ENCODE assay signal across 10 cellular contexts in the genomic region with DNA sequence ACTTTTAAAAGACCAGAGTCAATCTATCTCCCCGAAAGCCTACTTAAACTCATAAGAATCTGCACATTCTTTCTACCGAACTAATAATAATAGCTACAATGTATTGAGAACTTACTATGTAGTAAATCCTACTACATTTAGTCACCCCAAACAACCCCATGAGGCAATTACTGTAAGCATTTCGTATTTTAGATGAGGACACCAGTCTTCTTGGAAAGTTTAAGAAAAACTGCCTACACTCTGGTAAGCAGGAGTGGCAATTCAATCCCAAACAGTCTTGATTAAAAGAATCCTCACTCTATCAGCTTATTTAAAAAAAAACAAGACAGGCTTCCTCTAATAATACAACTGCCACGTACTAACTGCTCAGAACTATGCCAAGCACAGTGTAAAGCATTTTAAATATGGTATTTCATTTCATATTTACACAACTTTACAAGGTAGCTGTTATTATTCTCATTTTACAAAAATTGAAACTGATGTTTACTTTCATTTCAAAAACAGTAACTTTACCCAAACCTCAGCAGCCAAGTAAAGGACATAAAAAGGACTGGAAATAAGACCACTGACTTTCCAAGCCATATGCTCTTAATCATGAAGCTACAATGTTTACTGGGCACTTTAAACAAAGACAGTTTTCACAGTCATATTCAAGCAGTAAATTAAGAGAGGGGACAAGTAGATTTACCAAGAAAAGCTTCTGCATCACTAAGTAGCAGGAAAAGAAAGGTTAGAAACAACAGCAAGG. TPM values are rescaled to one million over a fixed set of nuclear protein-coding genes. Genes with fewer than 3 reads are reported as not detected.
DNase-seq lines count a peak whose midpoint lies in the region; ATAC-seq, FAIRE-seq and TF ChIP-seq lines count a peak whose summit lies in the region.
"Had no signal": no experiment of that assay in that cellular context is flagged by ENCODE, and none has a peak within 500 bp of the region (broad histone marks: within the 10 kb centered on the region; RNA-seq: fewer than 3 reads in every experiment).

No MANE protein-coding gene starts in this region.

- no peak overlapping the region for H2BK15ac ChIP-seq in mesenchymal stem cell (ENCODE audit: low read depth, poor library complexity, severe bottlenecking)

- 67% methylated on average over 4 of the region's 4 CpGs for WGBS in GM12878 (ENCODE audit: insufficient coverage, insufficient replicate concordance, low lambda C conversion rate, missing lambda C conversion rate)
- WGBS in mesenchymal stem cell = 95% methylated on average over 1 of the region's 4 CpGs

- H3K4me3 Mint-ChIP-seq in CD4-positive, alpha-beta memory T cell = peak overlapping the region; percentile 38 to 85 (median 71)

- no peak for TF ChIP-seq POLR2A in GM12878 (IDR thresholded peaks at IDR 0.05; ENCODE audit: low read depth, low read length)

- H3K79me2 ChIP-seq in KMS-11 (ENCODE audit: insufficient read depth, low read depth) (peaks cover 90% of the 10 kb centered on the region), GM12878 (ENCODE audit: control insufficient read depth, insufficient read depth, low read length) (peaks cover 77% of the 10 kb centered on the region)

- H3K4ac ChIP-seq in mesenchymal stem cell (ENCODE audit: low read depth in 1 of 2, low read length in 2 of 2) = no peak overlapping the region

- H2BK5ac ChIP-seq in mesenchymal stem cell (ENCODE audit: low read depth, low read length, poor library complexity, severe bottlenecking) = no peak overlapping the region

- FAIRE-seq in GM12878 (lab: Jason Lieb, UNC) (no peak), RCC 7860 (lab: Jason Lieb, UNC) (no peak)

- peak overlapping the region; percentile 5 for H3K27ac ChIP-seq in CD4-positive, alpha-beta memory T cell (ENCODE audit: low read depth, low read length)
- H3K27ac ChIP-seq in KMS-11 (no peak overlapping the region; the same call in 1 of the 2 replicates), GM12878 (ENCODE audit: control insufficient read depth, insufficient read depth) (peak overlapping the region; percentile 61), mesenchymal stem cell (ENCODE audit: low read length, poor library complexity, severe bottlenecking) (no peak overlapping the region)
- H3K27ac ChIP-seq: WERI-Rb-1 had no signal

- H3K36me3 Mint-ChIP-seq in CD4-positive, alpha-beta memory T cell = peaks cover 8 to 36% of the 10 kb centered on the region in 2 donors

- H3K18ac ChIP-seq in mesenchymal stem cell (ENCODE audit: low read depth in 1 of 2, low read length in 2 of 2) = no peak overlapping the region

- POLR2A ChIA-PET in CD4-positive, alpha-beta memory T cell (lab: Charles Lee; ENCODE audit: partially characterized antibody) = interaction anchor here (0.7 to 1.8 kb wide), 3 partner anchors 10 to 208 kb away, joined by 3 to 14 read pairs (median 4); no protein-coding TSS in a partner anchor
- POLR2A ChIA-PET in GM12878 (lab: Charles Lee) = interaction anchor here (1.2 to 3.3 kb wide), 3 partner anchors 9 to 53 kb away, joined by 3 to 11 read pairs (median 4); no protein-coding TSS in a partner anchor

- no peak overlapping the region for H3K9ac ChIP-seq in KMS-11
- no peak overlapping the region; the same call in 1 of the 2 replicates for H3K9ac ChIP-seq in GM12878 (ENCODE audit: control insufficient read depth, insufficient read depth, low read length)
- H3K9ac ChIP-seq in mesenchymal stem cell (ENCODE audit: low read length) = peak overlapping the region; percentile 80

- no peak overlapping the region for H2BK120ac ChIP-seq in mesenchymal stem cell (ENCODE audit: low read depth, low read length)

- peaks cover 51 to 73% (median 62%) of the 10 kb centered on the region in 4 donors for H3K4me1 Mint-ChIP-seq in CD4-positive, alpha-beta memory T cell

- no peak overlapping the region for H2BK12ac ChIP-seq in mesenchymal stem cell (ENCODE audit: low read length in 2 of 2)

- peaks cover 87% of the 10 kb centered on the region for H3K4me1 ChIP-seq in CD4-positive, alpha-beta memory T cell (ENCODE audit: insufficient read depth, low read length)
- H3K4me1 ChIP-seq in KMS-11 (ENCODE audit: low read depth, poor library complexity, severe bottlenecking) (peaks cover 24% of the 10 kb centered on the region), GM12878 (ENCODE audit: control insufficient read depth, insufficient read depth, low read length) (peaks cover 6% of the 10 kb centered on the region; the same call in 1 of the 2 replicates), mesenchymal stem cell (ENCODE audit: control insufficient read depth, insufficient read depth, low read depth, low read length) (peaks cover 4% of the 10 kb centered on the region)

- no peaks in the 10 kb centered on the region for H3K27me3 ChIP-seq in CD4-positive, alpha-beta memory T cell (ENCODE audit: insufficient read depth, low read length)
- H3K27me3 ChIP-seq in KMS-11 (ENCODE audit: insufficient read depth, low read depth) = no peaks in the 10 kb centered on the region
- H3K27me3 ChIP-seq in GM12878 (replicated peaks in 1 of 2; ENCODE audit: control insufficient read depth in 2 of 2, insufficient read depth in 2 of 2, low read length in 1 of 2) = no peaks in the 10 kb centered on the region
- no peaks in the 10 kb centered on the region for H3K27me3 ChIP-seq in mesenchymal stem cell (ENCODE audit: control insufficient read depth in 1 of 2, insufficient read depth in 1 of 2, low read length in 2 of 2)

- RAD21 ChIA-PET in GM12878 (lab: Charles Lee; ENCODE audit: unreplicated experiment) = interaction anchor here (0.7 to 1.8 kb wide), 6 partner anchors 11 to 102 kb away, joined by 3 to 7 read pairs (median 4); no protein-coding TSS in a partner anchor

- ATAC-seq in GM12878 (peak; percentile 10), HG02642 (IDR thresholded peaks at IDR 0.05; ENCODE audit: poor library complexity, unreplicated experiment) (no peak), HG03280 (IDR thresholded peaks at IDR 0.05; ENCODE audit: unreplicated experiment) (no peak)

- no peaks in the 10 kb centered on the region for H3K9me3 ChIP-seq in CD4-positive, alpha-beta memory T cell (ENCODE audit: control insufficient read depth in 1 of 2, low read length in 2 of 2)
- no peaks in the 10 kb centered on the region for H3K9me3 ChIP-seq in GM12878 (replicated peaks; ENCODE audit: control insufficient read depth, insufficient read depth, low read length)
- no peaks in the 10 kb centered on the region for H3K9me3 ChIP-seq in mesenchymal stem cell (ENCODE audit: control insufficient read depth, low read length)

- no peak overlapping the region for H3K4me3 ChIP-seq in CD4-positive, alpha-beta memory T cell (ENCODE audit: low read length in 2 of 2)
- H3K4me3 ChIP-seq in KMS-11 (IDR thresholded peaks at IDR 0.05; ENCODE audit: insufficient read depth, low read depth, low read length) (no peak overlapping the region), GM12878 (peak overlapping the region; percentile 46; the same call in 1 of the 2 replicates), mesenchymal stem cell (ENCODE audit: insufficient read depth in 1 of 2, low read depth in 1 of 2, low read length in 2 of 2) (peak overlapping the region in 1 of 2 experiments; percentile 67)

- TF ChIP-seq CTCF in KMS-11 (conservative IDR thresholded peaks at IDR 0.05; ENCODE audit: low read depth, low read length) (no peak), GM12878 (IDR thresholded peaks at IDR 0.05 in 2 of 3, conservative IDR thresholded peaks at IDR 0.05 in 1 of 3; ENCODE audit: control insufficient read depth in 2 of 3, extremely low read depth in 1 of 3, insufficient read depth in 1 of 3, low read depth in 3 of 3, low read length in 3 of 3) (no peak)

- H3K79me1 ChIP-seq in mesenchymal stem cell (replicated peaks; ENCODE audit: low read length, poor library complexity, severe bottlenecking) = no peaks in the 10 kb centered on the region

- peak overlapping the region; percentile 14; the same call in 1 of the 2 replicates for H3K4me2 ChIP-seq in KMS-11
- H3K4me2 ChIP-seq in GM12878 (ENCODE audit: control insufficient read depth, insufficient read depth) = peak overlapping the region; percentile 71; the same call in 1 of the 2 replicates
- no peak overlapping the region for H3K4me2 ChIP-seq in mesenchymal stem cell (ENCODE audit: low read length, poor library complexity, severe bottlenecking)

- in situ Hi-C loops in GM12878 (cut with MboI) = no loop called here

- intact Hi-C loops in CD4-positive, alpha-beta memory T cell (cut with micrococcal nuclease) = loop anchor here (2.0 kb wide), 1 partner anchor 15 kb away; no protein-coding TSS in a partner anchor
- intact Hi-C loops in GM12878 (cut with micrococcal nuclease; ENCODE audit: unreplicated experiment) = no loop called here

- H3K9me3 Mint-ChIP-seq in CD4-positive, alpha-beta memory T cell = no peaks in the 10 kb centered on the region
- H3K9me3 Mint-ChIP-seq: naive B cell had no signal

- H3K27me3 Mint-ChIP-seq in CD4-positive, alpha-beta memory T cell = no peaks in the 10 kb centered on the region
- H3K27me3 Mint-ChIP-seq: naive B cell had no signal

- H4K8ac ChIP-seq in mesenchymal stem cell (ENCODE audit: low read length) = no peak overlapping the region

- H4K91ac ChIP-seq in mesenchymal stem cell (ENCODE audit: low read length) = no peak overlapping the region

- H2AK5ac ChIP-seq in mesenchymal stem cell (ENCODE audit: low read length, severe bottlenecking) = no peak overlapping the region

- no peak for DNase-seq in CD4-positive, alpha-beta memory T cell
- DNase-seq in GM12878 (ENCODE audit: low read depth, low spot score) = no peak
- peak; percentile 36 for DNase-seq in mesenchymal stem cell
- DNase-seq in NCI-H1048 (lab: John Stamatoyannopoulos, UW) = no peak
- DNase-seq in RCC 7860 (ENCODE audit: low spot score) = no peak
- DNase-seq: naive B cell, WERI-Rb-1 had no signal

- no peak for TF ChIP-seq EP300 in GM12878 (IDR thresholded peaks at IDR 0.05; ENCODE audit: borderline replicate concordance in 1 of 2, control insufficient read depth in 1 of 2, low read depth in 2 of 2, low read length in 2 of 2)

- no peak overlapping the region for H3K23ac ChIP-seq in mesenchymal stem cell (ENCODE audit: low read length in 2 of 2)

- H3K36me3 ChIP-seq in CD4-positive, alpha-beta memory T cell (ENCODE audit: insufficient read depth, low read length) = peaks cover 5% of the 10 kb centered on the region
- H3K36me3 ChIP-seq in KMS-11 (ENCODE audit: insufficient read depth) (no peaks in the 10 kb centered on the region; the same call in none of the 2 replicates), GM12878 (ENCODE audit: control insufficient read depth in 2 of 2, insufficient read depth in 2 of 2, low read length in 1 of 2) (peaks cover 0 to 16% of the 10 kb centered on the region in 2 experiments; a peak in 2 of 4 replicates), mesenchymal stem cell (ENCODE audit: control insufficient read depth in 1 of 2, insufficient read depth in 2 of 2, low read depth in 1 of 2, low read length in 2 of 2) (peaks cover 8 to 9% of the 10 kb centered on the region in 2 experiments)

- BruUV-seq in GM12878 (replicated peaks; lab: Mats Ljungman, UMichigan) = no TSS peak

- SMC1A ChIA-PET in GM12878 (lab: Charles Lee; ENCODE audit: uncharacterized antibody, unreplicated experiment) = interaction anchor here (0.8 to 3.4 kb wide), 11 partner anchors 10 to 71 kb away, joined by 3 to 17 read pairs (median 3); partner anchors contain the start of gene GGPS1

- peak overlapping the region; percentile 49 to 86 (median 69) for H3K27ac Mint-ChIP-seq in CD4-positive, alpha-beta memory T cell

- TF ChIP-seq RAD21 in GM12878 (IDR thresholded peaks at IDR 0.05; ENCODE audit: insufficient read depth, low read depth, low read length) = no peak

- H3K14ac ChIP-seq in mesenchymal stem cell (ENCODE audit: low read length in 2 of 2) = no peak overlapping the region

- peaks cover 36% of the 10 kb centered on the region for H4K20me1 ChIP-seq in KMS-11 (ENCODE audit: insufficient read depth)
- no peaks in the 10 kb centered on the region for H4K20me1 ChIP-seq in GM12878 (ENCODE audit: control insufficient read depth, insufficient read depth)

- no peak overlapping the region for H2AFZ ChIP-seq in KMS-11 (ENCODE audit: low read depth)
- no peak overlapping the region for H2AFZ ChIP-seq in GM12878 (ENCODE audit: control insufficient read depth, low read depth, low read length)
- H2AFZ ChIP-seq in mesenchymal stem cell (ENCODE audit: low read depth, low read length) = no peak overlapping the region

- CTCF ChIA-PET in CD4-positive, alpha-beta memory T cell (lab: Charles Lee; ENCODE audit: partially characterized antibody) = interaction anchor here (0.7 to 1.5 kb wide), 5 partner anchors 9 to 48 kb away, joined by 3 to 4 read pairs (median 3); no protein-coding TSS in a partner anchor
- CTCF ChIA-PET in GM12878 (lab: Yijun Ruan, JAX) = interaction anchor here (0.9 to 4.2 kb wide), 9 partner anchors 9 to 200 kb away, joined by 3 to 16 read pairs (median 5); no protein-coding TSS in a partner anchor

RNA-seq across cellular contexts. Expression of gene ARID4B, which starts 13.9 kb away (rescaled TPM):
- 10 to 100 TPM; 95.5 to 99.5 TPM for total RNA-seq in CD4-positive, alpha-beta memory T cell
- polyA plus RNA-seq in CD4-positive, alpha-beta memory T cell = 10 to 100 TPM; 34.8 to 86.1 TPM
- total RNA-seq in GM12878 (2013; cell fraction: nucleolus; rRNA removed) = 205 and 208 TPM in 2 replicates
- total RNA-seq in GM12878 (2014; rRNA removed) (30.8 and 32.3 TPM in 2 replicates), GM12878 (2014; rRNA removed; fragmentation: Illumina TruSeq; extraction: Trizol) (39.1 and 40.7 TPM in 2 replicates), GM12878 (2021) (25.2 and 29.9 TPM in 2 replicates)
- 14.4 TPM for polyA plus RNA-seq in GM12878 (2011; ENCODE audit: low read depth)
- polyA plus RNA-seq in GM12878 (2011; rRNA removed) (20.8 and 38.1 TPM in 2 replicates), GM12878 (2014; fragmentation: Illumina TruSeq; extraction: Trizol) (26.1 and 37.4 TPM in 2 replicates), GM12878 (2014; fragmentation: Nextera tagmentation; extraction: Ambion mirVana) (10 to 100 TPM; 13.6 to 19.1 TPM), GM12878 (2014; rRNA removed) (16.1 and 16.9 TPM in 2 replicates), GM12878 (2016; fragmentation: Nextera tagmentation; extraction: Ambion mirVana) (10 to 100 TPM; 31.7 to 33.1 TPM)
- polyA plus RNA-seq in GM12878 (2011; cell fraction: cytosol; rRNA removed) = 6.9 and 7.6 TPM in 2 replicates
- 27.7 and 28.1 TPM in 2 replicates for polyA plus RNA-seq in GM12878 (2011; cell fraction: nucleus; rRNA removed)
- polyA plus RNA-seq in GM12878 (2012) = 18.1 and 21.5 TPM in 2 replicates
- 30.9 and 49.3 TPM in 2 replicates for polyA minus RNA-seq in GM12878 (2011; rRNA and poly(A)+ RNA removed)
- 10.4 and 12.1 TPM in 2 replicates for polyA minus RNA-seq in GM12878 (2011; cell fraction: cytosol; rRNA and poly(A)+ RNA removed)
- polyA minus RNA-seq in GM12878 (2011; cell fraction: nucleus; rRNA and poly(A)+ RNA removed) = 34.6 and 72.5 TPM in 2 replicates
- polyA plus RNA-seq in mesenchymal stem cell (2013, experiment 1 of 2) = 20.7 TPM
- 21.1 TPM for polyA plus RNA-seq in mesenchymal stem cell (2013, experiment 2 of 2)

RNA-seq across cellular contexts. Expression of gene GGPS1, which starts 14.3 kb away (rescaled TPM):
- total RNA-seq in CD4-positive, alpha-beta memory T cell = 10 to 100 TPM; 50.3 to 52.5 TPM
- polyA plus RNA-seq in CD4-positive, alpha-beta memory T cell = 10 to 100 TPM; 77.9 to 79.5 TPM
- total RNA-seq in GM12878 (2013; cell fraction: nucleolus; rRNA removed) = 8.5 and 8.7 TPM in 2 replicates
- total RNA-seq in GM12878 (2014; rRNA removed) (14.2 and 15.1 TPM in 2 replicates), GM12878 (2014; rRNA removed; fragmentation: Illumina TruSeq; extraction: Trizol) (15.7 TPM in 2 replicates), GM12878 (2021) (19.6 and 21.3 TPM in 2 replicates)
- polyA plus RNA-seq in GM12878 (2011; ENCODE audit: low read depth) = 6.9 TPM
- polyA plus RNA-seq in GM12878 (2011; rRNA removed) (33.5 and 48.5 TPM in 2 replicates), GM12878 (2014; fragmentation: Illumina TruSeq; extraction: Trizol) (23.3 and 24.7 TPM in 2 replicates), GM12878 (2014; fragmentation: Nextera tagmentation; extraction: Ambion mirVana) (10 to 100 TPM; 28.9 to 36.0 TPM), GM12878 (2014; rRNA removed) (17.3 and 19.4 TPM in 2 replicates), GM12878 (2016; fragmentation: Nextera tagmentation; extraction: Ambion mirVana) (10 to 100 TPM; 25.8 to 29.2 TPM)
- polyA plus RNA-seq in GM12878 (2011; cell fraction: cytosol; rRNA removed) = 16.9 and 20.6 TPM in 2 replicates
- polyA plus RNA-seq in GM12878 (2011; cell fraction: nucleus; rRNA removed) = 8.9 and 9.6 TPM in 2 replicates
- 10.3 and 16.9 TPM in 2 replicates for polyA plus RNA-seq in GM12878 (2012)
- polyA minus RNA-seq in GM12878 (2011; rRNA and poly(A)+ RNA removed) = 18.0 and 20.7 TPM in 2 replicates
- 8.4 and 11.1 TPM in 2 replicates for polyA minus RNA-seq in GM12878 (2011; cell fraction: cytosol; rRNA and poly(A)+ RNA removed)
- 2.7 and 3.1 TPM in 2 replicates for polyA minus RNA-seq in GM12878 (2011; cell fraction: nucleus; rRNA and poly(A)+ RNA removed)
- polyA plus RNA-seq in mesenchymal stem cell (2013, experiment 1 of 2) = 35.1 TPM
- polyA plus RNA-seq in mesenchymal stem cell (2013, experiment 2 of 2) = 36.4 TPM

RNA-seq across cellular contexts. Expression of gene TBCE, which starts 53.1 kb away (rescaled TPM):
- 10 to 100 TPM; 17.0 to 17.5 TPM for total RNA-seq in CD4-positive, alpha-beta memory T cell
- polyA plus RNA-seq in CD4-positive, alpha-beta memory T cell = 10 to 100 TPM; 18.6 to 19.1 TPM
- 47.6 and 50.0 TPM in 2 replicates for total RNA-seq in GM12878 (2013; cell fraction: nucleolus; rRNA removed)
- total RNA-seq in GM12878 (2014; rRNA removed) (25.3 and 26.1 TPM in 2 replicates), GM12878 (2014; rRNA removed; fragmentation: Illumina TruSeq; extraction: Trizol) (32.7 and 34.0 TPM in 2 replicates), GM12878 (2021) (19.7 and 22.7 TPM in 2 replicates)
- 9.9 TPM for polyA plus RNA-seq in GM12878 (2011; ENCODE audit: low read depth)
- polyA plus RNA-seq in GM12878 (2011; rRNA removed) (30.6 and 36.6 TPM in 2 replicates), GM12878 (2014; fragmentation: Illumina TruSeq; extraction: Trizol) (31.0 and 46.5 TPM in 2 replicates), GM12878 (2014; fragmentation: Nextera tagmentation; extraction: Ambion mirVana) (10 to 100 TPM; 22.7 to 27.8 TPM), GM12878 (2014; rRNA removed) (24.2 and 26.3 TPM in 2 replicates), GM12878 (2016; fragmentation: Nextera tagmentation; extraction: Ambion mirVana) (10 to 100 TPM; 39.3 to 48.7 TPM)
- 12.9 and 16.2 TPM in 2 replicates for polyA plus RNA-seq in GM12878 (2011; cell fraction: cytosol; rRNA removed)
- 20.5 and 24.0 TPM in 2 replicates for polyA plus RNA-seq in GM12878 (2011; cell fraction: nucleus; rRNA removed)
- 20.4 and 21.4 TPM in 2 replicates for polyA plus RNA-seq in GM12878 (2012)
- polyA minus RNA-seq in GM12878 (2011; rRNA and poly(A)+ RNA removed) = 14.7 and 18.5 TPM in 2 replicates
- polyA minus RNA-seq in GM12878 (2011; cell fraction: cytosol; rRNA and poly(A)+ RNA removed) = 6.9 and 10.0 TPM in 2 replicates
- polyA minus RNA-seq in GM12878 (2011; cell fraction: nucleus; rRNA and poly(A)+ RNA removed) = 10.0 and 21.5 TPM in 2 replicates
- polyA plus RNA-seq in mesenchymal stem cell (2013, experiment 1 of 2) = 35.6 TPM
- 33.8 TPM for polyA plus RNA-seq in mesenchymal stem cell (2013, experiment 2 of 2)

Comparison
In these comparisons a context has a peak if more than half of its experiments do, and no peak if none do; other contexts are left out.
1. H3K27ac ChIP-seq: peak in CD4-positive, alpha-beta memory T cell (single experiment) and GM12878 (single experiment); none in KMS-11 (single experiment) and mesenchymal stem cell (single experiment).